Comparison of ENCODE assay signal across 9 cellular contexts in the genomic region with DNA sequence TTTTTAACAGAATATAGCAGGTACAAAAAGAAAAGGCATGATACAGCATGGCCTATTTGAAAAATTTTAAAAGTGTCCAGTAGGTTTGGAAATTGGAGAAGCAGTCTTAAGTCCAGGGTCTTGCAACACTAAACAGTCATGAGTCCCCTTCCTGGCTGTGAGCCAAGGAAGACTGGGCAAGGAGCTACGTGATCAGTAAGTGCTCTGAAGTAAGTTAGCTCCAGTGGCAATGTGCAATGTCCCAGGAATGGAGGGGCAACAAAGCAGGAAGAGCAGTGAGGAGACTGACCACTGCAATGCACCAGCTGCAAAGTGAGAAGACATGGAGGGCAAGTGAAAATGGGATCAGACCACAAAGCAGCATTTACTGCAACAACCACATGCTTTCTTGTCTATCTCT.
DNase-seq lines count a peak whose midpoint lies in the region; ATAC-seq and TF ChIP-seq lines count a peak whose summit lies in the region.
"Had no signal": no experiment of that assay in that cellular context is flagged by ENCODE, and none has a peak within 500 bp of the region (broad histone marks: within the 10 kb centered on the region; RNA-seq: fewer than 3 reads in every experiment).

No MANE protein-coding gene starts in this region.

- TF ChIP-seq CTCF in progenitor cell of endocrine pancreas (IDR thresholded peaks at IDR 0.05; ENCODE audit: unreplicated experiment): no peak
- no peak for TF ChIP-seq CTCF in GM23338 (conservative IDR thresholded peaks at IDR 0.05; ENCODE audit: low read depth in 2 of 2)

- no peaks in the 10 kb centered on the region for H3K9me3 Mint-ChIP-seq in progenitor cell of endocrine pancreas (ENCODE audit: low read depth)
- H3K9me3 Mint-ChIP-seq in GM23338: no peaks in the 10 kb centered on the region

- in situ Hi-C loops in Caki2 (cut with HindIII; ENCODE audit: low pct_unique_long_range_greater_than_20kb, low sequenced_read_pairs): no loop called here

- no peak overlapping the region for H3K4me3 ChIP-seq in GM23338
- H3K4me3 ChIP-seq: breast epithelium had no signal

- H3K4me3 Mint-ChIP-seq in progenitor cell of endocrine pancreas (ENCODE audit: low read depth) (no peak overlapping the region), GM23338 (no peak overlapping the region)

- no peak overlapping the region for H3K4me2 ChIP-seq in GM23338

- H3K4me1 Mint-ChIP-seq in progenitor cell of endocrine pancreas (ENCODE audit: low read depth) (peaks cover 26% of the 10 kb centered on the region), GM23338 (peaks cover 14% of the 10 kb centered on the region; the same call in 2 of the 3 replicates)

- H3K27ac ChIP-seq in GM23338 (ENCODE audit: low read depth): no peak overlapping the region; the same call in 1 of the 2 replicates
- H3K27ac ChIP-seq: breast epithelium had no signal

- H3F3A ChIP-seq in GM23338 (replicated peaks; ENCODE audit: low read depth): no peaks in the 10 kb centered on the region

- H3K79me2 ChIP-seq in GM23338 (replicated peaks; ENCODE audit: insufficient read depth): no peaks in the 10 kb centered on the region

- peaks cover 37% of the 10 kb centered on the region for H3K36me3 Mint-ChIP-seq in progenitor cell of endocrine pancreas (ENCODE audit: insufficient read depth)
- peaks cover 66% of the 10 kb centered on the region for H3K36me3 Mint-ChIP-seq in GM23338 (ENCODE audit: low read depth)

- H3K9me2 ChIP-seq in GM23338 (ENCODE audit: insufficient read depth): no peaks in the 10 kb centered on the region

- no peaks in the 10 kb centered on the region for H4K20me1 ChIP-seq in GM23338 (replicated peaks; ENCODE audit: insufficient read depth)

- ATAC-seq in GM19467 (IDR thresholded peaks at IDR 0.05; ENCODE audit: unreplicated experiment): no peak
- no peak for ATAC-seq in GM23338

- no peaks in the 10 kb centered on the region for H3K27me3 ChIP-seq in GM23338 (ENCODE audit: insufficient read depth)
- H3K27me3 ChIP-seq: breast epithelium had no signal

- DNase-seq in Caki2 (ENCODE audit: low read depth) (peak; percentile 43), NOMO-1 treated with DMSO at 0.1 percent for 48 hours (lab: John Stamatoyannopoulos, UW; ENCODE audit: unreplicated experiment) (peak; percentile 85), fibroblast of gingiva (ENCODE audit: low read depth) (peak; percentile 96), progenitor cell of endocrine pancreas (ENCODE audit: low spot score, unreplicated experiment) (no peak), NCI-H748 (lab: John Stamatoyannopoulos, UW; ENCODE audit: unreplicated experiment) (no peak), GM23338 (ENCODE audit: low spot score) (no peak), NCI-H1092 (lab: John Stamatoyannopoulos, UW) (no peak)

- peak overlapping the region; percentile 69 for H3K27ac Mint-ChIP-seq in progenitor cell of endocrine pancreas
- H3K27ac Mint-ChIP-seq in GM23338: no peak overlapping the region

- peaks cover 24% of the 10 kb centered on the region for H3K4me1 ChIP-seq in GM23338 (ENCODE audit: insufficient read depth)
- H3K4me1 ChIP-seq: breast epithelium had no signal

- peaks cover 15% of the 10 kb centered on the region for H3K36me3 ChIP-seq in GM23338 (ENCODE audit: insufficient read depth)

- no peak overlapping the region for H2AFZ ChIP-seq in GM23338

- H3K27me3 Mint-ChIP-seq in progenitor cell of endocrine pancreas: no peaks in the 10 kb centered on the region
- H3K27me3 Mint-ChIP-seq in GM23338 (ENCODE audit: insufficient read depth, low read depth, poor library complexity): no peaks in the 10 kb centered on the region

TF ChIP-seq in GM23338, 12 proteins besides CTCF, POLR2A, EP300 and RAD21 (continues in another document):
- no peak for TF ChIP-seq EZH2 (IDR thresholded peaks at IDR 0.05; ENCODE audit: low read depth, unreplicated experiment)
- TF ChIP-seq POLR2AphosphoS5 (IDR thresholded peaks at IDR 0.05; ENCODE audit: low read depth): no peak
- no peak for TF ChIP-seq STAT1 (IDR thresholded peaks at IDR 0.05; ENCODE audit: unreplicated experiment)
- TF ChIP-seq CREB1 (CRISPR knock-in tag; IDR thresholded peaks at IDR 0.05; ENCODE audit: low read depth): no peak
- no peak for TF ChIP-seq NANOG (IDR thresholded peaks at IDR 0.05; ENCODE audit: borderline replicate concordance)
- no peak for TF ChIP-seq ZNF114 (CRISPR knock-in tag; IDR thresholded peaks at IDR 0.05)
- no peak for TF ChIP-seq EZH2phosphoT487 (IDR thresholded peaks at IDR 0.05; ENCODE audit: unreplicated experiment)
- TF ChIP-seq JUNB (IDR thresholded peaks at IDR 0.05; ENCODE audit: unreplicated experiment): no peak
- TF ChIP-seq, protein P1, sequence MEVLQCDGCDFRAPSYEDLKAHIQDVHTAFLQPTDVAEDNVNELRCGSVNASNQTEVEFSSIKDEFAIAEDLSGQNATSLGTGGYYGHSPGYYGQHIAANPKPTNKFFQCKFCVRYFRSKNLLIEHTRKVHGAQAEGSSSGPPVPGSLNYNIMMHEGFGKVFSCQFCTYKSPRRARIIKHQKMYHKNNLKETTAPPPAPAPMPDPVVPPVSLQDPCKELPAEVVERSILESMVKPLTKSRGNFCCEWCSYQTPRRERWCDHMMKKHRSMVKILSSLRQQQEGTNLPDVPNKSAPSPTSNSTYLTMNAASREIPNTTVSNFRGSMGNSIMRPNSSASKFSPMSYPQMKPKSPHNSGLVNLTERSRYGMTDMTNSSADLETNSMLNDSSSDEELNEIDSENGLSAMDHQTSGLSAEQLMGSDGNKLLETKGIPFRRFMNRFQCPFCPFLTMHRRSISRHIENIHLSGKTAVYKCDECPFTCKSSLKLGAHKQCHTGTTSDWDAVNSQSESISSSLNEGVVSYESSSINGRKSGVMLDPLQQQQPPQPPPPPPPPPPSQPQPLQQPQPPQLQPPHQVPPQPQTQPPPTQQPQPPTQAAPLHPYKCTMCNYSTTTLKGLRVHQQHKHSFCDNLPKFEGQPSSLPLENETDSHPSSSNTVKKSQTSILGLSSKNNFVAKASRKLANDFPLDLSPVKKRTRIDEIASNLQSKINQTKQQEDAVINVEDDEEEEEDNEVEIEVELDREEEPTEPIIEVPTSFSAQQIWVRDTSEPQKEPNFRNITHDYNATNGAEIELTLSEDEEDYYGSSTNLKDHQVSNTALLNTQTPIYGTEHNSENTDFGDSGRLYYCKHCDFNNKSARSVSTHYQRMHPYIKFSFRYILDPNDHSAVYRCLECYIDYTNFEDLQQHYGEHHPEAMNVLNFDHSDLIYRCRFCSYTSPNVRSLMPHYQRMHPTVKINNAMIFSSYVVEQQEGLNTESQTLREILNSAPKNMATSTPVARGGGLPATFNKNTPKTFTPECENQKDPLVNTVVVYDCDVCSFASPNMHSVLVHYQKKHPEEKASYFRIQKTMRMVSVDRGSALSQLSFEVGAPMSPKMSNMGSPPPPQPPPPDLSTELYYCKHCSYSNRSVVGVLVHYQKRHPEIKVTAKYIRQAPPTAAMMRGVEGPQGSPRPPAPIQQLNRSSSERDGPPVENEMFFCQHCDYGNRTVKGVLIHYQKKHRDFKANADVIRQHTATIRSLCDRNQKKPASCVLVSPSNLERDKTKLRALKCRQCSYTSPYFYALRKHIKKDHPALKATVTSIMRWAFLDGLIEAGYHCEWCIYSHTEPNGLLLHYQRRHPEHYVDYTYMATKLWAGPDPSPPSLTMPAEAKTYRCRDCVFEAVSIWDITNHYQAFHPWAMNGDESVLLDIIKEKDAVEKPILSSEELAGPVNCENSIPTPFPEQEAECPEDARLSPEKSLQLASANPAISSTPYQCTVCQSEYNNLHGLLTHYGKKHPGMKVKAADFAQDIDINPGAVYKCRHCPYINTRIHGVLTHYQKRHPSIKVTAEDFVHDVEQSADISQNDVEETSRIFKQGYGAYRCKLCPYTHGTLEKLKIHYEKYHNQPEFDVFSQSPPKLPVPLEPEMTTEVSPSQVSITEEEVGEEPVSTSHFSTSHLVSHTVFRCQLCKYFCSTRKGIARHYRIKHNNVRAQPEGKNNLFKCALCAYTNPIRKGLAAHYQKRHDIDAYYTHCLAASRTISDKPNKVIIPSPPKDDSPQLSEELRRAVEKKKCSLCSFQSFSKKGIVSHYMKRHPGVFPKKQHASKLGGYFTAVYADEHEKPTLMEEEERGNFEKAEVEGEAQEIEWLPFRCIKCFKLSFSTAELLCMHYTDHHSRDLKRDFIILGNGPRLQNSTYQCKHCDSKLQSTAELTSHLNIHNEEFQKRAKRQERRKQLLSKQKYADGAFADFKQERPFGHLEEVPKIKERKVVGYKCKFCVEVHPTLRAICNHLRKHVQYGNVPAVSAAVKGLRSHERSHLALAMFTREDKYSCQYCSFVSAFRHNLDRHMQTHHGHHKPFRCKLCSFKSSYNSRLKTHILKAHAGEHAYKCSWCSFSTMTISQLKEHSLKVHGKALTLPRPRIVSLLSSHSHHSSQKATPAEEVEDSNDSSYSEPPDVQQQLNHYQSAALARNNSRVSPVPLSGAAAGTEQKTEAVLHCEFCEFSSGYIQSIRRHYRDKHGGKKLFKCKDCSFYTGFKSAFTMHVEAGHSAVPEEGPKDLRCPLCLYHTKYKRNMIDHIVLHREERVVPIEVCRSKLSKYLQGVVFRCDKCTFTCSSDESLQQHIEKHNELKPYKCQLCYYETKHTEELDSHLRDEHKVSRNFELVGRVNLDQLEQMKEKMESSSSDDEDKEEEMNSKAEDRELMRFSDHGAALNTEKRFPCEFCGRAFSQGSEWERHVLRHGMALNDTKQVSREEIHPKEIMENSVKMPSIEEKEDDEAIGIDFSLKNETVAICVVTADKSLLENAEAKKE (CRISPR knock-in tag; IDR thresholded peaks at IDR 0.05): no peak
- no peak for TF ChIP-seq ZNF331 (CRISPR knock-in tag; IDR thresholded peaks at IDR 0.05; ENCODE audit: low read depth)
- TF ChIP-seq, protein P2, sequence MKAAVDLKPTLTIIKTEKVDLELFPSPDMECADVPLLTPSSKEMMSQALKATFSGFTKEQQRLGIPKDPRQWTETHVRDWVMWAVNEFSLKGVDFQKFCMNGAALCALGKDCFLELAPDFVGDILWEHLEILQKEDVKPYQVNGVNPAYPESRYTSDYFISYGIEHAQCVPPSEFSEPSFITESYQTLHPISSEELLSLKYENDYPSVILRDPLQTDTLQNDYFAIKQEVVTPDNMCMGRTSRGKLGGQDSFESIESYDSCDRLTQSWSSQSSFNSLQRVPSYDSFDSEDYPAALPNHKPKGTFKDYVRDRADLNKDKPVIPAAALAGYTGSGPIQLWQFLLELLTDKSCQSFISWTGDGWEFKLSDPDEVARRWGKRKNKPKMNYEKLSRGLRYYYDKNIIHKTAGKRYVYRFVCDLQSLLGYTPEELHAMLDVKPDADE (IDR thresholded peaks at IDR 0.05): no peak

Comparison
In these comparisons a context has a peak if more than half of its experiments do, and no peak if none do; other contexts are left out.
1. DNase-seq: peak in Caki2 (single experiment), NOMO-1 treated with DMSO at 0.1 percent for 48 hours (single experiment) and fibroblast of gingiva (single experiment); none in progenitor cell of endocrine pancreas (single experiment), NCI-H748 (single experiment), GM23338 (single experiment) and NCI-H1092 (single experiment).